ENCODE assay signal across 11 cellular contexts in genomic region chr7:151381083-151381332, GRCh38. TPM values are rescaled to one million over a fixed set of nuclear protein-coding genes. Genes with fewer than 3 reads are reported as not detected.
DNase-seq lines count a peak whose midpoint lies in the region; ATAC-seq and TF ChIP-seq lines count a peak whose summit lies in the region.
"Had no signal": no experiment of that assay in that cellular context is flagged by ENCODE, and none has a peak within 500 bp of the region (broad histone marks: within the 10 kb centered on the region; RNA-seq: fewer than 3 reads in every experiment).

No MANE protein-coding gene starts in this region.

- no peaks in the 10 kb centered on the region for H3K9me3 Mint-ChIP-seq in dendritic cell treated with granulocyte-macrophage colony-stimulating factor and Interleukin-4, amounts not matched to agents 40 ng/mL and 50 ng/mL, for 4 days

- H3K4me1 ChIP-seq in MM.1S (ENCODE audit: low read length) (0 out of 2 replicates have a peak, but pooled peaks cover under 1% of the 10 kb centered on the region), psoas muscle (peaks cover 13% of the 10 kb centered on the region)

- TF ChIP-seq CTCF in MM.1S (IDR thresholded peaks at IDR 0.05; ENCODE audit: low read length) (no peak), psoas muscle (IDR thresholded peaks at IDR 0.05) (no peak)

- H3K4me1 Mint-ChIP-seq in dendritic cell treated with granulocyte-macrophage colony-stimulating factor and Interleukin-4, amounts not matched to agents 40 ng/mL and 50 ng/mL, for 4 days (ENCODE audit: low read depth), result peaks cover 26% of the 10 kb centered on the region

- H3K9ac ChIP-seq in MM.1S (ENCODE audit: low read length), result no peak overlapping the region

- H3K27me3 ChIP-seq in MM.1S (replicated peaks; ENCODE audit: insufficient read depth, low read length), result peaks cover 58% of the 10 kb centered on the region
- peaks cover 0 to 34% (median 19%) of the 10 kb centered on the region in 3 donors for H3K27me3 ChIP-seq in psoas muscle (ENCODE audit: insufficient read depth in 3 of 3, low read length in 2 of 3)

- H3K4me3 Mint-ChIP-seq in dendritic cell treated with granulocyte-macrophage colony-stimulating factor and Interleukin-4, amounts not matched to agents 40 ng/mL and 50 ng/mL, for 4 days, result peak overlapping the region; percentile 63

- ATAC-seq in psoas muscle, result no peak

- H3K4me2 ChIP-seq in MM.1S (ENCODE audit: low read depth, low read length), result peak overlapping the region; percentile 15; the same call in 1 of the 2 replicates

- no peaks in the 10 kb centered on the region for H3F3A ChIP-seq in MM.1S (ENCODE audit: insufficient read depth, low read length)

- H3K27ac Mint-ChIP-seq in dendritic cell treated with granulocyte-macrophage colony-stimulating factor and Interleukin-4, amounts not matched to agents 40 ng/mL and 50 ng/mL, for 4 days, result peak overlapping the region; percentile 67

- intact Hi-C loops in dendritic cell treated with granulocyte-macrophage colony-stimulating factor and Interleukin-4, amounts not matched to agents 40 ng/mL and 50 ng/mL, for 4 days (cut with micrococcal nuclease), result no loop called here
- intact Hi-C loops in psoas muscle (cut with DNase I), result no loop called here

- H3K9me2 ChIP-seq in MM.1S (replicated peaks; ENCODE audit: insufficient read depth, low read length), result no peaks in the 10 kb centered on the region

- H2AFZ ChIP-seq in MM.1S (ENCODE audit: low read length), result peak overlapping the region; percentile 22; the same call in 1 of the 2 replicates

- no peaks in the 10 kb centered on the region for H4K20me1 ChIP-seq in MM.1S (ENCODE audit: insufficient read depth, low read length)

- H3K4me3 ChIP-seq in MM.1S (ENCODE audit: low read length) (no peak overlapping the region), psoas muscle (peak overlapping the region; percentile 46)

- peaks cover 44% of the 10 kb centered on the region for H3K36me3 Mint-ChIP-seq in dendritic cell treated with granulocyte-macrophage colony-stimulating factor and Interleukin-4, amounts not matched to agents 40 ng/mL and 50 ng/mL, for 4 days (ENCODE audit: low read depth)

- no peaks in the 10 kb centered on the region for H3K79me2 ChIP-seq in MM.1S (ENCODE audit: low read length)

- DNase-seq in SIG-M5 treated with dmso at 0.1 percent for 504 hours (lab: John Stamatoyannopoulos, UW; ENCODE audit: unreplicated experiment) (peak; percentile 36), SIG-M5 (lab: John Stamatoyannopoulos, UW) (no peak), MM.1S (no peak), psoas muscle (no peak), NCI-H2227 (lab: John Stamatoyannopoulos, UW; ENCODE audit: unreplicated experiment) (no peak), GM19240 (ENCODE audit: insufficient read length, low spot score) (no peak), NCI-H774 (lab: John Stamatoyannopoulos, UW) (no peak)
- DNase-seq: foreskin fibroblast, NCI-H187 treated with DMSO at 0.1 percent for 48 hours had no signal

- H3K27ac ChIP-seq in MM.1S (ENCODE audit: low read length) (no peak overlapping the region), psoas muscle (no peak overlapping the region)

- H3K36me3 ChIP-seq in MM.1S (replicated peaks; ENCODE audit: insufficient read depth, low read length), result no peaks in the 10 kb centered on the region
- H3K36me3 ChIP-seq in psoas muscle (ENCODE audit: insufficient read depth in 1 of 2, low read depth in 1 of 2), result peaks cover 0 to 26% of the 10 kb centered on the region in 2 donors

- no peaks in the 10 kb centered on the region for H3K9me3 ChIP-seq in MM.1S (replicated peaks; ENCODE audit: insufficient read depth, low read length)
- no peaks in the 10 kb centered on the region for H3K9me3 ChIP-seq in psoas muscle

- 48 to 57% (median 52%) methylated on average over 6 to 7 of the region's 7 CpGs for WGBS in psoas muscle, 3 donors

- H3K27me3 Mint-ChIP-seq in dendritic cell treated with granulocyte-macrophage colony-stimulating factor and Interleukin-4, amounts not matched to agents 40 ng/mL and 50 ng/mL, for 4 days, result peaks cover 52% of the 10 kb centered on the region

RNA-seq across cellular contexts. Expression of gene WDR86, which starts 28.8 kb away (rescaled TPM):
- under 1 TPM in 3 of 4 donors, not detected in 1; 0.29 to 0.44 (median 0.34) TPM for total RNA-seq in psoas muscle
- polyA plus RNA-seq in psoas muscle, result under 1 TPM in 2 of 3 donors, not detected in 1; 0.03 to 0.20 TPM

RNA-seq across cellular contexts. Expression of gene NUB1, which starts 39.4 kb away (rescaled TPM):
- total RNA-seq in psoas muscle, result 10 to 100 TPM; 38.2 to 56.2 (median 50.0) TPM
- polyA plus RNA-seq in psoas muscle, result 10 to 100 TPM; 23.6 to 46.6 (median 33.2) TPM

RNA-seq across cellular contexts. Expression of gene CRYGN, which starts 58.9 kb away (rescaled TPM):
- total RNA-seq in psoas muscle, result under 1 TPM in 1 of 4 donors, not detected in 3; 0.15 TPM
- polyA plus RNA-seq in psoas muscle, result under 1 TPM in 1 of 3 donors, not detected in 2; 0.12 TPM
- total RNA-seq: lower leg skin had no signal
